In the genomic region with DNA sequence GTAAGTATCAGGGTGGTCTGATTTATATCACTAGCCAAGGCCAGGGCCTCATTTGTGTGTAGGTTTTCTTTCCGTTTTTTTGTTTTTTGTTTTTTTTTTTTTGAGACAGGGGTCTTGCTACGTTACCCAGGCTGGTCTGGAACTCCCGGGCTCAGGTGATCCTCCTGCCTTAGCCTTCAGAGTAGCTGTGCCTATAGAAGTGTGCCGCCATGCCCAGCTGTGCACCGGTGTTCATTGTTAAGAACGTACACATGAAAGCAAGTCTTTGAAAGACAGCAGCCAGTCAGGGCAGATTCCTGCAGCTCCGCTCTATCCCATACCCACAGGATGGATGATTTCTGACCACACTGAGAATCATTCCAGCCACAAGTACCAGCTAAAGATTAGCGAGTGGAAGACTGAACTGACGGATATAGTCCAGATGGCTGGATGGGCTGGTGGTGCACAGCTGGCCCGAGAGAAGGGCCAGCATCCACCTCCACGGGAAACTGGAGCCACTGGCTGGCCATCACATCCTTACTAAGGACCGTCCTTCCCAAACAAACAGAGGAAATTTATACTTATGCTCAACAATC, we compare ENCODE assay signal across 17 cellular contexts.
"Had no signal": no experiment of that assay in that cellular context is flagged by ENCODE, and none has a peak within 500 bp of the region (broad histone marks: within the 10 kb centered on the region; RNA-seq: fewer than 3 reads in every experiment).

No MANE protein-coding gene starts in this region.

- H3K4me3 Mint-ChIP-seq: central memory CD8-positive, alpha-beta T cell; memory B cell; mesothelial cell of epicardium had no signal

- H3K36me3 ChIP-seq: lower lobe of right lung, neutrophil, thyroid gland, upper lobe of left lung had no signal

- H3K4me3 ChIP-seq: heart left ventricle, left ventricle myocardium inferior, lower lobe of right lung, smooth muscle cell, thyroid gland, upper lobe of left lung had no signal

- H3K27me3 ChIP-seq: thyroid gland, upper lobe of left lung had no signal

- H3K4me1 ChIP-seq: heart left ventricle, left ventricle myocardium inferior, lower lobe of right lung, thyroid gland, upper lobe of left lung had no signal

- H3K4me1 Mint-ChIP-seq: central memory CD8-positive, alpha-beta T cell; mesothelial cell of epicardium had no signal

- H3K9me3 Mint-ChIP-seq: central memory CD8-positive, alpha-beta T cell; memory B cell; mesothelial cell of epicardium had no signal

- H3K27ac Mint-ChIP-seq: memory B cell, mesothelial cell of epicardium, naive B cell had no signal

- H3K36me3 Mint-ChIP-seq: memory B cell, mesothelial cell of epicardium, naive B cell had no signal

- ATAC-seq: esophagus mucosa, heart left ventricle, lower lobe of right lung, right cardiac atrium had no signal

- H3K9me3 ChIP-seq: heart left ventricle, left ventricle myocardium inferior, lower lobe of right lung, neutrophil, thyroid gland, upper lobe of left lung had no signal

- H3K4me2 ChIP-seq: smooth muscle cell had no signal

- H3K27ac ChIP-seq: heart left ventricle, left ventricle myocardium inferior, lower lobe of right lung, neutrophil, thyroid gland, upper lobe of left lung had no signal

- DNase-seq: effector memory CD4-positive, alpha-beta T cell; heart left ventricle; hippocampal formation; left ventricle myocardium inferior; lower lobe of right lung; naive B cell; right cardiac atrium; stimulated activated CD4-positive, alpha-beta T cell treated with anti-CD3 and anti-CD28 coated beads, Interleukin-2, amount 100 ng/mL, for 48 hours; stimulated activated naive CD4-positive, alpha-beta T cell treated with Interleukin-2 at 50 U/mL for 16 hours; thyroid gland had no signal
